In the genomic region with DNA sequence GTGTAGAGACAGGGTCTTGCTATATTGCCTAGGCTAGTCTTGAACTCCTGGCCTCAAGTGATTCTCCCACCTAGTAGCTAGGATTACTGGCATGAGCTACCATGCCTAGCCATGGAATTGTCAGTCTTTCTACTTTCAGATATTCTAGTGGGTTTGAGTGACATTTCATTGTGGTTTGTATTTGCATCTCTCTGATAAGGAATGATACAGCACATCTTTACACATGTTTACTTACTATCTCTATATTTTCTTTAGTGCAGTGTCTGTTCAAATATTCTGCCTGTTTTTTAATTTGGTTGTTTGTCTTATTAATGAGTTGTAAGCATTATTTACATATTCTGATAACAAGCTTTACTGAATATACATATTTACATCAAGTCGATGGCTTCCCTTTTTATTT, we compare ENCODE assay signal across 31 cellular contexts.
"Had no signal": no experiment of that assay in that cellular context is flagged by ENCODE, and none has a peak within 500 bp of the region (broad histone marks: within the 10 kb centered on the region; RNA-seq: fewer than 3 reads in every experiment).

No MANE protein-coding gene starts in this region.

- FAIRE-seq: astrocyte, bronchial epithelial cell had no signal

- H3K9me3 ChIP-seq: body of pancreas had no signal

- H3K4me1 ChIP-seq: adrenal gland, ascending aorta, body of pancreas, breast epithelium had no signal

- H3K27me3 ChIP-seq: ascending aorta, body of pancreas, brain microvascular endothelial cell, breast epithelium, cardiac muscle cell had no signal

- DNase-seq: activated effector memory CD4-positive, alpha-beta T cell treated with anti-CD3 and anti-CD28 coated beads, Interleukin-2, amount 50 U/mL, for 16 hours; activated effector memory CD4-positive, alpha-beta T cell treated with Interleukin-2 at 50 U/mL for 16 hours; activated gamma-delta T cell; activated gamma-delta T cell treated with Interleukin-2 at 50 U/mL for 16 hours; activated naive CD4-positive, alpha-beta T cell; activated naive CD4-positive, alpha-beta T cell treated with anti-CD3 and anti-CD28 coated beads for 36 hours; activated naive CD4-positive, alpha-beta T cell treated with anti-CD3 and anti-CD28 coated beads, Interleukin-2, amount 10 ng/mL, durations not matched to agents 7 days and 5 days; activated naive CD4-positive, alpha-beta T cell treated with anti-CD3 and anti-CD28 coated beads, Interleukin-2, amount 50 U/mL, for 16 hours; activated naive CD4-positive, alpha-beta T cell treated with Interleukin-2 at 50 U/mL for 16 hours; activated naive CD8-positive, alpha-beta T cell treated with anti-CD3 and anti-CD28 coated beads for 36 hours; activated naive CD8-positive, alpha-beta T cell treated with anti-CD3 and anti-CD28 coated beads, Interleukin-2, amount 10 ng/mL, durations not matched to agents 7 days and 5 days; activated naive CD8-positive, alpha-beta T cell treated with anti-CD3 and anti-CD28 coated beads, Interleukin-2, amount 50 U/mL, for 24 hours; activated T-cell treated with anti-CD3 and anti-CD28 coated beads, Interleukin-2, amount 50 U/mL, for 24 hours; activated T-cell treated with anti-CD3 and anti-CD28 coated beads, Interleukin-2, amount 50 U/mL, for 4 hours; activated T-cell treated with anti-CD3 and anti-CD28 coated beads, Interleukin-2, amount 50 U/mL, for 48 hours; activated T-cell treated with anti-CD3 and anti-CD28 coated beads, Interleukin-2, amount 50 U/mL, for 72 hours; adrenal gland; amniotic stem cell; amygdala; anterior cingulate cortex; aorta; body of pancreas; brain microvascular endothelial cell; central memory CD4-positive, alpha-beta T cell had no signal

- H3K36me3 ChIP-seq: adrenal gland, ascending aorta, brain microvascular endothelial cell, breast epithelium, cardiac muscle cell had no signal

- H3K4me3 ChIP-seq: adrenal gland, ascending aorta, body of pancreas, breast epithelium, cardiac muscle cell had no signal

- ATAC-seq: activated naive CD4-positive, alpha-beta T cell treated with anti-CD3 and anti-CD28 coated beads, Interleukin-2, amount 50 U/mL, for 72 hours; activated naive CD8-positive, alpha-beta T cell treated with anti-CD3 and anti-CD28 coated beads, Interleukin-2, amount 50 U/mL, for 24 hours; activated T-cell treated with anti-CD3 and anti-CD28 coated beads, Interleukin-2, amount 50 U/mL, for 4 hours; activated T-cell treated with anti-CD3 and anti-CD28 coated beads, Interleukin-2, amount 50 U/mL, for 72 hours; activated T-helper 17 cell treated with anti-CD3 and anti-CD28 coated beads, Interleukin-2, amount 50 U/mL, for 72 hours; body of pancreas had no signal

- H3K27ac ChIP-seq: adrenal gland, ascending aorta, body of pancreas, brain microvascular endothelial cell, breast epithelium, cardiac muscle cell had no signal
